ENCODE assay signal across 14 cellular contexts in the genomic region with DNA sequence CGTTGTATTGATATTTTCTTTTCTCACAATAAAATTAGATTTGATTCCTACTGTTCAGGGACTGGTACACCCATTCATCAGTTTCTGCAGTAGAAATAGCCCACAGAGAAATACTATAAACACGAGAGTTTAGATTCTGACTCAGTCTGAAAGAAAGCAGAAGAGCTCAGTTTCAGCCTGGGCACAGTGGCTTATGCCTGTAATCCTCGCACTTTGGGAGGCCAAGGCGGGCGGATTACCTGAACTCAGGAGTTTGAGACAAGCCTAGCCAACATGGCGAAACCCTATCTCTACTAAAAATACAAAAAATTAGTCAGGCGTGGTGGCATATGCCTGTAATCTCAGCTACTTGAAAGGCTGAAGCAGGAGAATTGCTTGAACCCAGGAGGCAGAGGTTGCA. TPM values are rescaled to one million over a fixed set of nuclear protein-coding genes. Genes with fewer than 3 reads are reported as not detected.
A peak's percentile ranks its signal among the peaks of the same experiment; 100 is the strongest.
DNase-seq lines count a peak whose midpoint lies in the region; ATAC-seq and TF ChIP-seq lines count a peak whose summit lies in the region.
"Had no signal": no experiment of that assay in that cellular context is flagged by ENCODE, and none has a peak within 500 bp of the region (broad histone marks: within the 10 kb centered on the region; RNA-seq: fewer than 3 reads in every experiment).

No MANE protein-coding gene starts in this region.

- peak overlapping the region; percentile 100 for H3K4me3 Mint-ChIP-seq in activated T-cell treated with anti-CD3 and anti-CD28 coated beads, Interleukin-2, amount 50 U/mL, for 4 hours
- H3K4me3 Mint-ChIP-seq in activated T-helper 1 cell treated with anti-CD3 and anti-CD28 coated beads, Interleukin-12 subunit alpha, Interleukin-12 subunit beta, Interleukin-2, Interleukin-4 antibody, amounts not matched to agents 30 ng/mL and 10 ng/mL and 1 ng/mL, durations not matched to agents 14 hours and 24 hours and 36 hours = peak overlapping the region; percentile 84

- H3K4me1 Mint-ChIP-seq in activated T-cell treated with anti-CD3 and anti-CD28 coated beads, Interleukin-2, amount 50 U/mL, for 4 hours (ENCODE audit: low read depth) = peaks cover 84% of the 10 kb centered on the region
- peaks cover 87% of the 10 kb centered on the region for H3K4me1 Mint-ChIP-seq in activated T-helper 1 cell treated with anti-CD3 and anti-CD28 coated beads, Interleukin-12 subunit alpha, Interleukin-12 subunit beta, Interleukin-2, Interleukin-4 antibody, amounts not matched to agents 30 ng/mL and 10 ng/mL and 1 ng/mL, durations not matched to agents 14 hours and 24 hours and 36 hours (ENCODE audit: low read depth)

- DNase-seq in activated T-cell treated with anti-CD3 and anti-CD28 coated beads, Interleukin-2, amount 50 U/mL, for 4 hours = no peak
- DNase-seq in activated T-cell treated with anti-CD3 and anti-CD28 coated beads, Interleukin-2, amount 50 U/mL, for 1 hour = no peak
- no peak for DNase-seq in activated T-helper 1 cell treated with anti-CD3 and anti-CD28 coated beads, Interleukin-12 subunit alpha, Interleukin-12 subunit beta, Interleukin-2, Interleukin-4 antibody, amounts not matched to agents 30 ng/mL and 10 ng/mL and 1 ng/mL, durations not matched to agents 14 hours and 24 hours and 36 hours (ENCODE audit: low spot score)
- DNase-seq in stimulated activated naive CD8-positive, alpha-beta T cell treated with anti-CD3 and anti-CD28 coated beads, Interleukin-15, Interleukin-2, amounts not matched to agents 100 U/mL and 50 U/mL, for 24 hours = peak; percentile 52
- DNase-seq in GM20000 (ENCODE audit: low spot score) (no peak), NCI-H2107 (lab: John Stamatoyannopoulos, UW) (no peak), GM19238 (ENCODE audit: insufficient read length, low spot score) (no peak)
- DNase-seq: NCI-H1930, occipital lobe, upper lobe of right lung had no signal

- intact Hi-C loops in activated T-helper 1 cell treated with anti-CD3 and anti-CD28 coated beads, Interleukin-12 subunit alpha, Interleukin-12 subunit beta, Interleukin-2, Interleukin-4 antibody, amounts not matched to agents 30 ng/mL and 10 ng/mL and 1 ng/mL, durations not matched to agents 14 hours and 24 hours and 36 hours (cut with micrococcal nuclease) = loop anchor here (1.0 kb wide), 1 partner anchor 9 kb away; no protein-coding TSS in a partner anchor

- H3K27ac Mint-ChIP-seq in activated T-helper 1 cell treated with anti-CD3 and anti-CD28 coated beads, Interleukin-12 subunit alpha, Interleukin-12 subunit beta, Interleukin-2, Interleukin-4 antibody, amounts not matched to agents 30 ng/mL and 10 ng/mL and 1 ng/mL, durations not matched to agents 14 hours and 24 hours and 36 hours = peak overlapping the region; percentile 97

- peaks cover 3% of the 10 kb centered on the region for H3K9me3 Mint-ChIP-seq in activated T-cell treated with anti-CD3 and anti-CD28 coated beads, Interleukin-2, amount 50 U/mL, for 4 hours
- H3K9me3 Mint-ChIP-seq in activated T-helper 1 cell treated with anti-CD3 and anti-CD28 coated beads, Interleukin-12 subunit alpha, Interleukin-12 subunit beta, Interleukin-2, Interleukin-4 antibody, amounts not matched to agents 30 ng/mL and 10 ng/mL and 1 ng/mL, durations not matched to agents 14 hours and 24 hours and 36 hours = no peaks in the 10 kb centered on the region

- H3K27me3 Mint-ChIP-seq in activated T-cell treated with anti-CD3 and anti-CD28 coated beads, Interleukin-2, amount 50 U/mL, for 4 hours (ENCODE audit: low read depth) = no peaks in the 10 kb centered on the region
- no peaks in the 10 kb centered on the region for H3K27me3 Mint-ChIP-seq in activated T-helper 1 cell treated with anti-CD3 and anti-CD28 coated beads, Interleukin-12 subunit alpha, Interleukin-12 subunit beta, Interleukin-2, Interleukin-4 antibody, amounts not matched to agents 30 ng/mL and 10 ng/mL and 1 ng/mL, durations not matched to agents 14 hours and 24 hours and 36 hours (ENCODE audit: insufficient read depth)

- peak; percentile 74 for ATAC-seq in activated T-cell treated with anti-CD3 and anti-CD28 coated beads, Interleukin-2, amount 50 U/mL, for 4 hours
- ATAC-seq in HG02870 (IDR thresholded peaks at IDR 0.05; ENCODE audit: unreplicated experiment) = peak; percentile 88
- peak; percentile 53 for ATAC-seq in stimulated activated naive CD8-positive, alpha-beta T cell treated with anti-CD3 and anti-CD28 coated beads, Interleukin-15, Interleukin-2, amounts not matched to agents 100 U/mL and 50 U/mL, for 24 hours
- ATAC-seq: Panc1, upper lobe of right lung had no signal

- H3K36me3 Mint-ChIP-seq in activated T-cell treated with anti-CD3 and anti-CD28 coated beads, Interleukin-2, amount 50 U/mL, for 4 hours (ENCODE audit: insufficient read depth) = peaks cover 71% of the 10 kb centered on the region
- peaks cover 71% of the 10 kb centered on the region for H3K36me3 Mint-ChIP-seq in activated T-helper 1 cell treated with anti-CD3 and anti-CD28 coated beads, Interleukin-12 subunit alpha, Interleukin-12 subunit beta, Interleukin-2, Interleukin-4 antibody, amounts not matched to agents 30 ng/mL and 10 ng/mL and 1 ng/mL, durations not matched to agents 14 hours and 24 hours and 36 hours (ENCODE audit: low read depth)

- no peak for TF ChIP-seq CTCF in GM20000 (IDR thresholded peaks at IDR 0.05; ENCODE audit: extremely low read depth, missing control alignments)

RNA-seq across cellular contexts. Expression of gene ITK, which starts 8.6 kb away (rescaled TPM):
- 100 to 1,000 TPM; 227 to 260 (median 249) TPM for total RNA-seq in activated T-cell treated with anti-CD3 and anti-CD28 coated beads, Interleukin-2, amount 50 U/mL, for 4 hours
- total RNA-seq in activated T-helper 1 cell treated with anti-CD3 and anti-CD28 coated beads, Interleukin-12 subunit alpha, Interleukin-12 subunit beta, Interleukin-2, Interleukin-4 antibody, amounts not matched to agents 30 ng/mL and 10 ng/mL and 1 ng/mL, durations not matched to agents 14 hours and 24 hours and 36 hours = 251 and 259 TPM in 2 replicates
- total RNA-seq: HT1080 had no signal

RNA-seq across cellular contexts. Expression of gene GARIN3, which starts 23.2 kb away (rescaled TPM):
- total RNA-seq in activated T-cell treated with anti-CD3 and anti-CD28 coated beads, Interleukin-2, amount 50 U/mL, for 4 hours = under 1 TPM; 0.18 to 0.25 (median 0.22) TPM
- 0.27 and 0.31 TPM in 2 replicates for total RNA-seq in activated T-helper 1 cell treated with anti-CD3 and anti-CD28 coated beads, Interleukin-12 subunit alpha, Interleukin-12 subunit beta, Interleukin-2, Interleukin-4 antibody, amounts not matched to agents 30 ng/mL and 10 ng/mL and 1 ng/mL, durations not matched to agents 14 hours and 24 hours and 36 hours
- total RNA-seq: fibroblast of lung, HT1080, occipital lobe, upper lobe of right lung had no signal

RNA-seq across cellular contexts. Expression of gene MED7, which starts 46.6 kb away (rescaled TPM):
- 1 to 10 TPM; 7.5 to 9.3 (median 9.1) TPM for total RNA-seq in activated T-cell treated with anti-CD3 and anti-CD28 coated beads, Interleukin-2, amount 50 U/mL, for 4 hours
- 15.0 and 15.5 TPM in 2 replicates for total RNA-seq in activated T-helper 1 cell treated with anti-CD3 and anti-CD28 coated beads, Interleukin-12 subunit alpha, Interleukin-12 subunit beta, Interleukin-2, Interleukin-4 antibody, amounts not matched to agents 30 ng/mL and 10 ng/mL and 1 ng/mL, durations not matched to agents 14 hours and 24 hours and 36 hours
